In genomic region chr14:55691659-55692058, GRCh38 we compare ENCODE assay signal across 17 cellular contexts.
DNase-seq lines count a peak whose midpoint lies in the region; ATAC-seq and TF ChIP-seq lines count a peak whose summit lies in the region.
"Had no signal": no experiment of that assay in that cellular context is flagged by ENCODE, and none has a peak within 500 bp of the region (broad histone marks: within the 10 kb centered on the region; RNA-seq: fewer than 3 reads in every experiment).

No MANE protein-coding gene starts in this region.

- no peaks in the 10 kb centered on the region; the same call in 1 of the 2 replicates for H3K9me3 ChIP-seq in DOHH2 (ENCODE audit: control insufficient read depth, insufficient read depth, low read length)
- no peaks in the 10 kb centered on the region for H3K9me3 ChIP-seq in SK-N-MC (ENCODE audit: low read depth, low read length)
- no peaks in the 10 kb centered on the region for H3K9me3 ChIP-seq in thyroid gland
- H3K9me3 ChIP-seq: BLaER1, Caco-2 had no signal

- H3K36me3 ChIP-seq in DOHH2 (ENCODE audit: control insufficient read depth, low read length) (peaks cover 4% of the 10 kb centered on the region; the same call in 1 of the 2 replicates), SK-N-MC (ENCODE audit: insufficient read depth, low read length) (peaks cover 5% of the 10 kb centered on the region; the same call in 1 of the 2 replicates), thyroid gland (no peaks in the 10 kb centered on the region)

- DNase-seq in NAMALWA (ENCODE audit: low spot score) (peak; percentile 1), SK-N-MC (ENCODE audit: low read depth, low spot score) (no peak), thyroid gland (no peak)
- no peak for DNase-seq in activated CD4-positive, CD25-positive, alpha-beta regulatory T cell treated with anti-CD3 and anti-CD28 coated beads, Interleukin-2, amount 50 U/mL, for 72 hours
- DNase-seq: AML-193; Caco-2; CD8-positive, alpha-beta memory T cell; H7; IMR-90; KBM-7 had no signal

- H3K79me2 ChIP-seq in DOHH2 (ENCODE audit: control insufficient read depth, low read length): no peaks in the 10 kb centered on the region

- H3K27ac ChIP-seq in DOHH2 (ENCODE audit: low read depth, low read length) (no peak overlapping the region), SK-N-MC (peak overlapping the region; percentile 92), thyroid gland (no peak overlapping the region)
- H3K27ac ChIP-seq: 22Rv1, BLaER1 had no signal

- no peaks in the 10 kb centered on the region for H3K9me2 ChIP-seq in DOHH2 (replicated peaks; ENCODE audit: control insufficient read depth, low read length)

- no peaks in the 10 kb centered on the region for H4K20me1 ChIP-seq in DOHH2 (ENCODE audit: control insufficient read depth, insufficient read depth, low read depth, low read length)
- H4K20me1 ChIP-seq: BLaER1 had no signal

- H3K4me2 ChIP-seq in DOHH2 (ENCODE audit: low read length): peak overlapping the region; percentile 21; the same call in 1 of the 2 replicates
- H3K4me2 ChIP-seq: BLaER1, GM23338 had no signal

- TF ChIP-seq POLR2A in thyroid gland (IDR thresholded peaks at IDR 0.05): no peak

- intact Hi-C loops in thyroid gland (cut with DNase I): no loop called here

- H3K9ac ChIP-seq in SK-N-MC (ENCODE audit: insufficient read length): no peak overlapping the region
- H3K9ac ChIP-seq: BLaER1 had no signal

- H3K4me1 ChIP-seq in DOHH2 (ENCODE audit: control insufficient read depth, low read length) (peaks cover 23% of the 10 kb centered on the region), thyroid gland (no peaks in the 10 kb centered on the region)
- H3K4me1 ChIP-seq: BLaER1 had no signal

- H3K27me3 ChIP-seq in DOHH2 (ENCODE audit: control insufficient read depth, low read length): no peaks in the 10 kb centered on the region
- no peaks in the 10 kb centered on the region for H3K27me3 ChIP-seq in thyroid gland
- H3K27me3 ChIP-seq: BLaER1 had no signal

- H3F3A ChIP-seq in DOHH2 (ENCODE audit: control insufficient read depth, insufficient read depth): peaks cover 3% of the 10 kb centered on the region; the same call in 1 of the 2 replicates

- no peak for TF ChIP-seq CTCF in DOHH2 (IDR thresholded peaks at IDR 0.05; ENCODE audit: low read depth, low read length, poor library complexity, severe bottlenecking)
- TF ChIP-seq CTCF in thyroid gland (IDR thresholded peaks at IDR 0.05): no peak

- no peak overlapping the region for H3K4me3 ChIP-seq in DOHH2 (ENCODE audit: low read length)
- no peak overlapping the region for H3K4me3 ChIP-seq in SK-N-MC
- no peak overlapping the region for H3K4me3 ChIP-seq in thyroid gland (replicated peaks in 1 of 3)
- H3K4me3 ChIP-seq: BLaER1, GM23338 had no signal

- ATAC-seq in GM21619 (IDR thresholded peaks at IDR 0.05; ENCODE audit: unreplicated experiment) (peak; percentile 52), HG03159 (IDR thresholded peaks at IDR 0.05; ENCODE audit: unreplicated experiment) (no peak), HG03439 (IDR thresholded peaks at IDR 0.05; ENCODE audit: unreplicated experiment) (no peak)
- ATAC-seq: GM23338 had no signal
